11 cellular contexts compared by ENCODE assay signal in genomic region chr2:233085037-233085838, GRCh38. TPM values are rescaled to one million over a fixed set of nuclear protein-coding genes. Genes with fewer than 3 reads are reported as not detected.
DNase-seq lines count a peak whose midpoint lies in the region; ATAC-seq and TF ChIP-seq lines count a peak whose summit lies in the region.
"Had no signal": no experiment of that assay in that cellular context is flagged by ENCODE, and none has a peak within 500 bp of the region (broad histone marks: within the 10 kb centered on the region; RNA-seq: fewer than 3 reads in every experiment).

No MANE protein-coding gene starts in this region.

- H3K4me3 ChIP-seq in lung (no peak overlapping the region), thyroid gland (replicated peaks in 1 of 3) (no peak overlapping the region)

- peaks cover 14% of the 10 kb centered on the region for H3K36me3 Mint-ChIP-seq in activated naive CD4-positive, alpha-beta T cell treated with anti-CD3 and anti-CD28 coated beads, Interleukin-2, amount 50 U/mL, for 24 hours
- H3K36me3 Mint-ChIP-seq in activated naive CD8-positive, alpha-beta T cell: peaks cover 19% of the 10 kb centered on the region

- TF ChIP-seq POLR2A in thyroid gland (IDR thresholded peaks at IDR 0.05): no peak

- H3K9me3 Mint-ChIP-seq in activated naive CD4-positive, alpha-beta T cell treated with anti-CD3 and anti-CD28 coated beads, Interleukin-2, amount 50 U/mL, for 24 hours: no peaks in the 10 kb centered on the region
- H3K9me3 Mint-ChIP-seq in activated naive CD8-positive, alpha-beta T cell (ENCODE audit: low read depth): no peaks in the 10 kb centered on the region

- H3K36me3 ChIP-seq in lung (ENCODE audit: control insufficient read depth in 2 of 2, insufficient read depth in 2 of 2, low read length in 2 of 2) (no peaks in the 10 kb centered on the region), thyroid gland (no peaks in the 10 kb centered on the region)

- H3K9me3 ChIP-seq in lung (ENCODE audit: control insufficient read depth in 2 of 2, insufficient read depth in 1 of 2, low read length in 1 of 2) (no peaks in the 10 kb centered on the region), thyroid gland (no peaks in the 10 kb centered on the region)

- peak overlapping the region; percentile 34 for H3K4me3 Mint-ChIP-seq in activated naive CD4-positive, alpha-beta T cell treated with anti-CD3 and anti-CD28 coated beads, Interleukin-2, amount 50 U/mL, for 24 hours
- no peak overlapping the region for H3K4me3 Mint-ChIP-seq in activated naive CD8-positive, alpha-beta T cell

- peaks cover 0 to 15% of the 10 kb centered on the region in 2 donors for H3K4me1 ChIP-seq in lung (ENCODE audit: control insufficient read depth in 2 of 2, insufficient read depth in 2 of 2, low read length in 2 of 2)
- H3K4me1 ChIP-seq in thyroid gland: peaks cover 0 to 18% of the 10 kb centered on the region in 2 donors

- H3K27ac ChIP-seq in lung (ENCODE audit: low read depth in 1 of 2, low read length in 1 of 2): peak overlapping the region; percentile 42 to 66
- H3K27ac ChIP-seq in thyroid gland: peak overlapping the region; percentile 29 to 56 (median 39)

- H3K27me3 Mint-ChIP-seq in activated naive CD4-positive, alpha-beta T cell treated with anti-CD3 and anti-CD28 coated beads, Interleukin-2, amount 50 U/mL, for 24 hours: no peaks in the 10 kb centered on the region
- no peaks in the 10 kb centered on the region for H3K27me3 Mint-ChIP-seq in activated naive CD8-positive, alpha-beta T cell

- 64 to 74% methylated on average over 13 of the region's 13 CpGs for WGBS in lung, 2 donors
- 87% methylated on average over 13 of the region's 13 CpGs for WGBS in thyroid gland, 2 donors

- H3K27me3 ChIP-seq in lung (ENCODE audit: control insufficient read depth, insufficient read depth) (no peaks in the 10 kb centered on the region), thyroid gland (no peaks in the 10 kb centered on the region)

- no peak for ATAC-seq in lung (ENCODE audit: insufficient read depth, low FRiP score)

- H3K27ac Mint-ChIP-seq in activated naive CD4-positive, alpha-beta T cell treated with anti-CD3 and anti-CD28 coated beads, Interleukin-2, amount 50 U/mL, for 24 hours: peak overlapping the region; percentile 90
- peak overlapping the region; percentile 64 for H3K27ac Mint-ChIP-seq in activated naive CD8-positive, alpha-beta T cell

- DNase-seq in activated naive CD4-positive, alpha-beta T cell treated with anti-CD3 and anti-CD28 coated beads, Interleukin-2, amount 50 U/mL, for 16 hours: no peak
- DNase-seq in lung (ENCODE audit: low spot score): no peak
- DNase-seq in thyroid gland: no peak
- no peak for DNase-seq in SW 1271 (lab: John Stamatoyannopoulos, UW)
- no peak for DNase-seq in hypothalamus (lab: John Stamatoyannopoulos, UW)
- DNase-seq in COLO668 (lab: John Stamatoyannopoulos, UW; ENCODE audit: unreplicated experiment): no peak
- DNase-seq: NCI-H526, occipital lobe had no signal

- intact Hi-C loops in thyroid gland (cut with DNase I): no loop called here

- no peak for TF ChIP-seq CTCF in lung (IDR thresholded peaks at IDR 0.05; ENCODE audit: control extremely low read depth, extremely low read depth)
- TF ChIP-seq CTCF in thyroid gland (IDR thresholded peaks at IDR 0.05): no peak

- peaks cover 88% of the 10 kb centered on the region for H3K4me1 Mint-ChIP-seq in activated naive CD4-positive, alpha-beta T cell treated with anti-CD3 and anti-CD28 coated beads, Interleukin-2, amount 50 U/mL, for 24 hours
- H3K4me1 Mint-ChIP-seq in activated naive CD8-positive, alpha-beta T cell (ENCODE audit: low read depth): peaks cover 70% of the 10 kb centered on the region

RNA-seq across cellular contexts. Expression of gene INPP5D, which starts 25.1 kb away (rescaled TPM):
- total RNA-seq in lung: 10 to 100 TPM; 24.9 to 26.1 TPM
- polyA plus RNA-seq in lung: 10 to 100 TPM in 1 of 2 donors, 1 to 10 TPM in 1; 7.6 to 25.8 TPM
- total RNA-seq in thyroid gland: 10 to 100 TPM in 2 of 4 donors, 1 to 10 TPM in 2; 7.1 to 13.4 (median 10.5) TPM

RNA-seq across cellular contexts. Expression of gene NEU2, which starts 52.8 kb away (rescaled TPM):
- total RNA-seq in lung (not detected), thyroid gland (not detected)
- not detected for polyA plus RNA-seq in lung
- total RNA-seq: occipital lobe; T-helper 2 cell treated with Interferon-gamma antibody and Interleukin-4, amounts not matched to agents 100 ng/mL and 5 ng/mL, for 36 hours had no signal
